In the genomic region with DNA sequence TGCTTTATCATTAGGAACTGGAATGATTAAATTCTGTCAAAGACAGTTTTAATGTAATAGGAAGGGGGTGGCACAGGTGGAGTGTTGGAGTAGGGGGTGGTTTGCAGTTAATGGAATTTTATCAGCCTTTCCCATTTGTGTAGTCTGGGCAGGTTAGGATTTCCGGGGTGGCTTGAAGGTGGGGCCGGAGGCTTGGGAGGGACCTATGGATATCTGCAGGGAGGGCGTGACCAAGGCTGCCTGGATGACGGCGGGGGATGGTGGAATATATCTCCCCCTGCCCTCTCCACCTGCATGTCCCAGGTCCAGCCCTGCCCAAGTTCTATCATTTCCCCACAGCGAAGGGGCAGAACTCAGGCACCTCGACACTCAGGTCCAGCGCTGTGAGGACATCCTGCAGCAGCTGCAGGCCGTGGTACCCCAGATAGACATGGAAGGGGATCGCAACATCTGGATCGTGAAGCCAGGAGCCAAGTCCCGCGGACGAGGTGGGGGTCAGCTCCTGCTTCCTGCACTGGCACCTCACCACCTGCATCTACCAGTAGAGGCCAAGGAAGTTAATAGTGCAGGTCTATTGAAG, we compare ENCODE assay signal across 1 cellular context.
TF ChIP-seq lines count a peak whose summit lies in the region.

No MANE protein-coding gene starts in this region.

TF ChIP-seq in GM12878, 131 proteins besides CTCF, POLR2A, EP300 and RAD21:
- TF ChIP-seq, protein P1, sequence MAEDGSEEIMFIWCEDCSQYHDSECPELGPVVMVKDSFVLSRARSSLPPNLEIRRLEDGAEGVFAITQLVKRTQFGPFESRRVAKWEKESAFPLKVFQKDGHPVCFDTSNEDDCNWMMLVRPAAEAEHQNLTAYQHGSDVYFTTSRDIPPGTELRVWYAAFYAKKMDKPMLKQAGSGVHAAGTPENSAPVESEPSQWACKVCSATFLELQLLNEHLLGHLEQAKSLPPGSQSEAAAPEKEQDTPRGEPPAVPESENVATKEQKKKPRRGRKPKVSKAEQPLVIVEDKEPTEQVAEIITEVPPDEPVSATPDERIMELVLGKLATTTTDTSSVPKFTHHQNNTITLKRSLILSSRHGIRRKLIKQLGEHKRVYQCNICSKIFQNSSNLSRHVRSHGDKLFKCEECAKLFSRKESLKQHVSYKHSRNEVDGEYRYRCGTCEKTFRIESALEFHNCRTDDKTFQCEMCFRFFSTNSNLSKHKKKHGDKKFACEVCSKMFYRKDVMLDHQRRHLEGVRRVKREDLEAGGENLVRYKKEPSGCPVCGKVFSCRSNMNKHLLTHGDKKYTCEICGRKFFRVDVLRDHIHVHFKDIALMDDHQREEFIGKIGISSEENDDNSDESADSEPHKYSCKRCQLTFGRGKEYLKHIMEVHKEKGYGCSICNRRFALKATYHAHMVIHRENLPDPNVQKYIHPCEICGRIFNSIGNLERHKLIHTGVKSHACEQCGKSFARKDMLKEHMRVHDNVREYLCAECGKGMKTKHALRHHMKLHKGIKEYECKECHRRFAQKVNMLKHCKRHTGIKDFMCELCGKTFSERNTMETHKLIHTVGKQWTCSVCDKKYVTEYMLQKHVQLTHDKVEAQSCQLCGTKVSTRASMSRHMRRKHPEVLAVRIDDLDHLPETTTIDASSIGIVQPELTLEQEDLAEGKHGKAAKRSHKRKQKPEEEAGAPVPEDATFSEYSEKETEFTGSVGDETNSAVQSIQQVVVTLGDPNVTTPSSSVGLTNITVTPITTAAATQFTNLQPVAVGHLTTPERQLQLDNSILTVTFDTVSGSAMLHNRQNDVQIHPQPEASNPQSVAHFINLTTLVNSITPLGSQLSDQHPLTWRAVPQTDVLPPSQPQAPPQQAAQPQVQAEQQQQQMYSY (CRISPR knock-in tag; IDR thresholded peaks at IDR 0.05): no peak
- no peak for TF ChIP-seq RBBP5 (conservative IDR thresholded peaks at IDR 0.05)
- no peak for TF ChIP-seq SRF (IDR thresholded peaks at IDR 0.05; ENCODE audit: low read depth in 2 of 2, low read length in 2 of 2)
- TF ChIP-seq NR2C1 (IDR thresholded peaks at IDR 0.05): no peak
TF ChIP-seq in GM12878: peak in this region for 0.
